8 cellular contexts compared by ENCODE assay signal in the genomic region with DNA sequence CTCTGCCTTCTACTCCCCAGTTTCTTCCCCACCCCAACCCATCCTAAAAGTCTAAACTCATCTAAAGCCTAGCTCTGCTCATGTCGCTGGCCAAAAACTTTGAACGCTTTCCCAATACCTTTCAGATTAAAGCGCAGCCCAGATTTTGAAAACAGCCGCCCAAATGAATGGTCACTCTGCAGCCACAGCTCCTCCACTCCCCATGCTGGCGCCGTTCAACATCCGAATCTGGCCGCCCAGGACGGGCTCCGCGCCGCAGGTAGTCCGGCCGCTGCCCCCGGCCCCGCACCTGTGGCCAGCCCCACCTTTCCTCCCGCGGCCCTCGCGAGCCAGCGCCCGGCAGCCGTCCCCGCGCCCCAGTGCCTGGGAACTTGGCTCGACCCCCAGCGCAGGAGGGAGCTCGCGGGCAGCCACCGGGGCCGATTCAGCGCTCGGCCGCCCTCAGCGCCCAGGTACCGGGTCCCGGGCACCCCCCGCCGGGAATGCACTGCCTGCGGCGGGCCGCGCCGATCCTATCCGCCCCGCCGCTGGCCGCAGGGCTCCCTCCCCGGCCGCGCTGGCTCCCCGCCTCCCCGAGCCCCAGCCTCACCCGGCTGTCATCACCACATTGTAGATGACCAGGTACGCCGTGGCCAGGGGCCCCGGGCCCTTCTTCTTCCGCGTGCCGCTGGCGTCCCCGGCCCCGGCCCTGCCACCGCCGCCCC. TPM values are rescaled to one million over a fixed set of nuclear protein-coding genes. Genes with fewer than 3 reads are reported as not detected.
DNase-seq lines count a peak whose midpoint lies in the region; ATAC-seq and TF ChIP-seq lines count a peak whose summit lies in the region.

No MANE protein-coding gene starts in this region.

- no peaks in the 10 kb centered on the region for H4K20me1 ChIP-seq in DOHH2 (ENCODE audit: control insufficient read depth, insufficient read depth, low read depth, low read length)

- H3K9me2 ChIP-seq in DOHH2 (replicated peaks; ENCODE audit: control insufficient read depth, low read length), result no peaks in the 10 kb centered on the region

- no peaks in the 10 kb centered on the region for H3K27me3 Mint-ChIP-seq in T-helper 1 cell treated with Interleukin-12 subunit alpha and Interleukin-12 subunit beta and Interleukin-4 antibody, amounts not matched to agents 30 μg/mL and 1 μg/mL, for 36 hours (ENCODE audit: low read depth)
- H3K27me3 Mint-ChIP-seq in naive B cell, result no peaks in the 10 kb centered on the region

- ATAC-seq in GM19328 (IDR thresholded peaks at IDR 0.05; ENCODE audit: unreplicated experiment) (peak; percentile 31), HG03342 (IDR thresholded peaks at IDR 0.05; ENCODE audit: unreplicated experiment) (peak; percentile 31), naive B cell (ENCODE audit: low read depth in 2 of 2) (peak; percentile 18 to 20)

- peak overlapping the region; percentile 89 for H3K4me2 ChIP-seq in DOHH2 (ENCODE audit: low read length)

- H3K4me3 ChIP-seq in DOHH2 (ENCODE audit: low read length) (peak overlapping the region; percentile 94), esophagus (ENCODE audit: low read depth in 1 of 2, low read length in 2 of 2) (peak overlapping the region; percentile 87 to 88)

- H3K4me1 ChIP-seq in DOHH2 (ENCODE audit: control insufficient read depth, low read length) (peaks cover 29% of the 10 kb centered on the region), esophagus (ENCODE audit: control insufficient read depth in 2 of 2, insufficient read depth in 2 of 2, low read length in 1 of 2) (no peaks in the 10 kb centered on the region)

- no peak for DNase-seq in naive B cell
- no peak for DNase-seq in UCSD-AML1 (lab: John Stamatoyannopoulos, UW; ENCODE audit: unreplicated experiment)
- no peak for DNase-seq in HK-2 (ENCODE audit: unreplicated experiment)

- 1% methylated on average over 50 to 65 of the region's 65 CpGs for WGBS in esophagus, 2 donors

- H3K4me1 Mint-ChIP-seq in T-helper 1 cell treated with Interleukin-12 subunit alpha and Interleukin-12 subunit beta and Interleukin-4 antibody, amounts not matched to agents 30 μg/mL and 1 μg/mL, for 36 hours (ENCODE audit: low read depth), result peaks cover 21% of the 10 kb centered on the region
- H3K4me1 Mint-ChIP-seq in naive B cell, result peaks cover 12 to 32% (median 31%) of the 10 kb centered on the region in 3 donors

- no peak overlapping the region; the same call in 1 of the 2 replicates for H3K27ac ChIP-seq in DOHH2 (ENCODE audit: low read depth, low read length)
- peak overlapping the region; percentile 81 to 95 for H3K27ac ChIP-seq in esophagus (ENCODE audit: low read depth in 2 of 2, low read length in 1 of 2)

- peaks cover 48% of the 10 kb centered on the region for H3K36me3 ChIP-seq in DOHH2 (ENCODE audit: control insufficient read depth, low read length)
- peaks cover 0 to 3% of the 10 kb centered on the region in 2 donors for H3K36me3 ChIP-seq in esophagus (ENCODE audit: control insufficient read depth in 2 of 2, insufficient read depth in 2 of 2, low read length in 1 of 2)

- peaks cover 25% of the 10 kb centered on the region for H3K9me3 ChIP-seq in DOHH2 (ENCODE audit: control insufficient read depth, insufficient read depth, low read length)
- H3K9me3 ChIP-seq in esophagus (ENCODE audit: control insufficient read depth in 2 of 2, insufficient read depth in 1 of 2, low read depth in 1 of 2, low read length in 1 of 2), result no peaks in the 10 kb centered on the region

- peaks cover 63% of the 10 kb centered on the region for H3K79me2 ChIP-seq in DOHH2 (ENCODE audit: control insufficient read depth, low read length)

- peak overlapping the region; percentile 75 for H3K27ac Mint-ChIP-seq in T-helper 1 cell treated with Interleukin-12 subunit alpha and Interleukin-12 subunit beta and Interleukin-4 antibody, amounts not matched to agents 30 μg/mL and 1 μg/mL, for 36 hours
- peak overlapping the region in 5 of 6 donors; percentile 85 to 96 (median 90) for H3K27ac Mint-ChIP-seq in naive B cell

- TF ChIP-seq CTCF in DOHH2 (IDR thresholded peaks at IDR 0.05; ENCODE audit: low read depth, low read length, poor library complexity, severe bottlenecking), result no peak

- peaks cover 6% of the 10 kb centered on the region for H3K9me3 Mint-ChIP-seq in T-helper 1 cell treated with Interleukin-12 subunit alpha and Interleukin-12 subunit beta and Interleukin-4 antibody, amounts not matched to agents 30 μg/mL and 1 μg/mL, for 36 hours
- peaks cover 0 to 8% (median 4%) of the 10 kb centered on the region in 7 donors for H3K9me3 Mint-ChIP-seq in naive B cell

- H3K36me3 Mint-ChIP-seq in T-helper 1 cell treated with Interleukin-12 subunit alpha and Interleukin-12 subunit beta and Interleukin-4 antibody, amounts not matched to agents 30 μg/mL and 1 μg/mL, for 36 hours (ENCODE audit: low read depth), result peaks cover 27% of the 10 kb centered on the region
- peaks cover 8 to 21% of the 10 kb centered on the region in 2 donors for H3K36me3 Mint-ChIP-seq in naive B cell

- H3K27me3 ChIP-seq in DOHH2 (ENCODE audit: control insufficient read depth, low read length), result no peaks in the 10 kb centered on the region
- H3K27me3 ChIP-seq in esophagus (ENCODE audit: control insufficient read depth in 1 of 2, insufficient read depth in 2 of 2, low read length in 2 of 2), result no peaks in the 10 kb centered on the region

- H3K4me3 Mint-ChIP-seq in T-helper 1 cell treated with Interleukin-12 subunit alpha and Interleukin-12 subunit beta and Interleukin-4 antibody, amounts not matched to agents 30 μg/mL and 1 μg/mL, for 36 hours, result peak overlapping the region; percentile 84
- peak overlapping the region in 4 of 8 donors; percentile 91 to 96 (median 94) for H3K4me3 Mint-ChIP-seq in naive B cell

- no peaks in the 10 kb centered on the region for H3F3A ChIP-seq in DOHH2 (ENCODE audit: control insufficient read depth, insufficient read depth)

RNA-seq across cellular contexts. Expression of gene HACD2, which starts 0.4 kb away (rescaled TPM):
- polyA plus RNA-seq in esophagus (10 to 100 TPM; 12.0 to 17.1 TPM), naive B cell (ENCODE audit: low read depth in 6 of 6) (10 to 100 TPM; 35.3 to 56.2 (median 43.7) TPM)
